1 cellular context compared by ENCODE assay signal in genomic region chr7:35254496-35255416, GRCh38.
TF ChIP-seq lines count a peak whose summit lies in the region.

No MANE protein-coding gene starts in this region.

TF ChIP-seq in HepG2, 621 proteins besides CTCF, POLR2A, EP300 and RAD21 (continued from another document):
- no peak for TF ChIP-seq ZBTB33 (CRISPR knock-in tag; IDR thresholded peaks at IDR 0.05)
- no peak for TF ChIP-seq HOXA9 (CRISPR knock-in tag; IDR thresholded peaks at IDR 0.05; ENCODE audit: borderline replicate concordance)
- no peak for TF ChIP-seq NONO (IDR thresholded peaks at IDR 0.05)
- TF ChIP-seq NONO (CRISPR knock-in tag; conservative IDR thresholded peaks at IDR 0.05), result no peak
- TF ChIP-seq ZNF782 (CRISPR knock-in tag; IDR thresholded peaks at IDR 0.05; ENCODE audit: borderline replicate concordance), result no peak
- no peak for TF ChIP-seq ZBTB46 (CRISPR knock-in tag; IDR thresholded peaks at IDR 0.05; ENCODE audit: borderline replicate concordance)
- no peak for TF ChIP-seq HES4 (CRISPR knock-in tag; IDR thresholded peaks at IDR 0.05; ENCODE audit: borderline replicate concordance)
- no peak for TF ChIP-seq ZNF776 (CRISPR knock-in tag; IDR thresholded peaks at IDR 0.05)
- TF ChIP-seq HNRNPH1 (optimal IDR thresholded peaks at IDR 0.05; ENCODE audit: low read depth, low read length), result no peak
- no peak for TF ChIP-seq TOPORS (CRISPR knock-in tag; IDR thresholded peaks at IDR 0.05)
